Comparison of ENCODE assay signal across 1 cellular context in the genomic region with DNA sequence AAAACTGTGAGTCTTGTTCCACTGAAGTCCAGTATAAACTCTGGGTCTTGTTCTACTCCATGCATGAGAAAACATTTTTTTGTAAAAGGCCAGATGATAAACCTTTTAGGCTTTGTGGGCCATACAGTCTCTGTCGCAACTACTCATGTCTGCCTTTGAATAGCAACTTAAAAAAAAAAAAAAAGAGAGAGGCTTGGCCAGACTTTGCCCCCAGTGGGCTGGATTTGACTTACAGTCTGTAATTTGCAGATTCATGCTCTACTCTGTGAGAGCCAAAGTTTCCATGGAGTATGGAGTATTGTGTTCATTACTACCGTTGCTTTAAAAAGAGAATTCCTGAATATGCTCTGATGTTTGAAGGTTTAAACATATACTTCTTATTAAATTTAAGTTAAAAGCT.
TF ChIP-seq lines count a peak whose summit lies in the region.

No MANE protein-coding gene starts in this region.

TF ChIP-seq in HepG2, 621 proteins besides CTCF, POLR2A, EP300 and RAD21 (continued from another document and continues in another):
- TF ChIP-seq, protein P1, sequence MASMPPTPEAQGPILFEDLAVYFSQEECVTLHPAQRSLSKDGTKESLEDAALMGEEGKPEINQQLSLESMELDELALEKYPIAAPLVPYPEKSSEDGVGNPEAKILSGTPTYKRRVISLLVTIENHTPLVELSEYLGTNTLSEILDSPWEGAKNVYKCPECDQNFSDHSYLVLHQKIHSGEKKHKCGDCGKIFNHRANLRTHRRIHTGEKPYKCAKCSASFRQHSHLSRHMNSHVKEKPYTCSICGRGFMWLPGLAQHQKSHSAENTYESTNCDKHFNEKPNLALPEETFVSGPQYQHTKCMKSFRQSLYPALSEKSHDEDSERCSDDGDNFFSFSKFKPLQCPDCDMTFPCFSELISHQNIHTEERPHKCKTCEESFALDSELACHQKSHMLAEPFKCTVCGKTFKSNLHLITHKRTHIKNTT (CRISPR knock-in tag; IDR thresholded peaks at IDR 0.05): no peak
- TF ChIP-seq, protein P2, sequence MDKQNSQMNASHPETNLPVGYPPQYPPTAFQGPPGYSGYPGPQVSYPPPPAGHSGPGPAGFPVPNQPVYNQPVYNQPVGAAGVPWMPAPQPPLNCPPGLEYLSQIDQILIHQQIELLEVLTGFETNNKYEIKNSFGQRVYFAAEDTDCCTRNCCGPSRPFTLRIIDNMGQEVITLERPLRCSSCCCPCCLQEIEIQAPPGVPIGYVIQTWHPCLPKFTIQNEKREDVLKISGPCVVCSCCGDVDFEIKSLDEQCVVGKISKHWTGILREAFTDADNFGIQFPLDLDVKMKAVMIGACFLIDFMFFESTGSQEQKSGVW (CRISPR knock-in tag; IDR thresholded peaks at IDR 0.05; ENCODE audit: borderline replicate concordance): no peak
- TF ChIP-seq ZFP82 (CRISPR knock-in tag; IDR thresholded peaks at IDR 0.05; ENCODE audit: borderline replicate concordance) (no peak), ZNF460 (CRISPR knock-in tag; IDR thresholded peaks at IDR 0.05; ENCODE audit: borderline replicate concordance) (no peak), HCFC1 (IDR thresholded peaks at IDR 0.05; ENCODE audit: low read depth, low read length) (no peak), KAT2B (IDR thresholded peaks at IDR 0.05; ENCODE audit: borderline replicate concordance, low read depth, low read length) (no peak), TEAD3 (CRISPR knock-in tag; optimal IDR thresholded peaks at IDR 0.05; ENCODE audit: borderline replicate concordance) (peak; percentile 26), ZNF83 (CRISPR knock-in tag; IDR thresholded peaks at IDR 0.05; ENCODE audit: borderline replicate concordance) (no peak), DR1 (CRISPR knock-in tag; IDR thresholded peaks at IDR 0.05) (no peak), ZNF567 (CRISPR knock-in tag; IDR thresholded peaks at IDR 0.05; ENCODE audit: borderline replicate concordance) (no peak), TMF1 (CRISPR knock-in tag; IDR thresholded peaks at IDR 0.05; ENCODE audit: low read depth) (no peak), PHB2 (IDR thresholded peaks at IDR 0.05; ENCODE audit: partially characterized antibody) (no peak), RARA (CRISPR knock-in tag; IDR thresholded peaks at IDR 0.05) (no peak), RBFOX2 (IDR thresholded peaks at IDR 0.05; ENCODE audit: low read depth, low read length) (no peak), RFXANK (CRISPR knock-in tag; IDR thresholded peaks at IDR 0.05) (no peak), HNF4G (IDR thresholded peaks at IDR 0.05; ENCODE audit: borderline replicate concordance, low read depth, low read length) (peak; percentile 82), HNF4G (CRISPR knock-in tag; IDR thresholded peaks at IDR 0.05; ENCODE audit: borderline replicate concordance, low read depth) (no peak; the same call in 1 of the 2 replicates), ZNF121 (CRISPR knock-in tag; IDR thresholded peaks at IDR 0.05) (no peak), NAIF1 (CRISPR knock-in tag; IDR thresholded peaks at IDR 0.05; ENCODE audit: borderline replicate concordance) (no peak), ZNF703 (CRISPR knock-in tag; IDR thresholded peaks at IDR 0.05; ENCODE audit: borderline replicate concordance) (no peak), MED1 (CRISPR knock-in tag; IDR thresholded peaks at IDR 0.05) (0 out of 2 replicates have a peak, but pooled peaks have one; percentile 21), TOPORS (CRISPR knock-in tag; IDR thresholded peaks at IDR 0.05) (no peak), ZNF569 (CRISPR knock-in tag; IDR thresholded peaks at IDR 0.05; ENCODE audit: borderline replicate concordance) (no peak), PHF8 (CRISPR knock-in tag; IDR thresholded peaks at IDR 0.05) (no peak), ZNF446 (CRISPR knock-in tag; IDR thresholded peaks at IDR 0.05) (no peak), ZNF672 (CRISPR knock-in tag; IDR thresholded peaks at IDR 0.05) (no peak), HDAC6 (IDR thresholded peaks at IDR 0.05; ENCODE audit: low read depth, low read length) (no peak), ZNF350 (CRISPR knock-in tag; IDR thresholded peaks at IDR 0.05; ENCODE audit: borderline replicate concordance, low read depth) (no peak), DNMT1 (CRISPR knock-in tag; IDR thresholded peaks at IDR 0.05) (no peak), DMAP1 (CRISPR knock-in tag; IDR thresholded peaks at IDR 0.05) (0 out of 2 replicates have a peak, but pooled peaks have one; percentile 3), CREB1 (IDR thresholded peaks at IDR 0.05) (no peak), CREB1 (CRISPR knock-in tag; IDR thresholded peaks at IDR 0.05) (0 out of 2 replicates have a peak, but pooled peaks have one; percentile 18), ZNF441 (CRISPR knock-in tag; IDR thresholded peaks at IDR 0.05; ENCODE audit: borderline replicate concordance) (peak; percentile 78; the same call in 1 of the 2 replicates), ZNF263 (CRISPR knock-in tag; IDR thresholded peaks at IDR 0.05) (no peak), ZMYM4 (CRISPR knock-in tag; IDR thresholded peaks at IDR 0.05) (peak; percentile 51; the same call in 1 of the 2 replicates), ZNF230 (CRISPR knock-in tag; IDR thresholded peaks at IDR 0.05) (no peak), TP53 (CRISPR knock-in tag; conservative IDR thresholded peaks at IDR 0.05) (no peak)
- TF ChIP-seq, protein P3, sequence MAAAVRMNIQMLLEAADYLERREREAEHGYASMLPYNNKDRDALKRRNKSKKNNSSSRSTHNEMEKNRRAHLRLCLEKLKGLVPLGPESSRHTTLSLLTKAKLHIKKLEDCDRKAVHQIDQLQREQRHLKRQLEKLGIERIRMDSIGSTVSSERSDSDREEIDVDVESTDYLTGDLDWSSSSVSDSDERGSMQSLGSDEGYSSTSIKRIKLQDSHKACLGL (CRISPR knock-in tag; IDR thresholded peaks at IDR 0.05): no peak
- TF ChIP-seq, protein P4, sequence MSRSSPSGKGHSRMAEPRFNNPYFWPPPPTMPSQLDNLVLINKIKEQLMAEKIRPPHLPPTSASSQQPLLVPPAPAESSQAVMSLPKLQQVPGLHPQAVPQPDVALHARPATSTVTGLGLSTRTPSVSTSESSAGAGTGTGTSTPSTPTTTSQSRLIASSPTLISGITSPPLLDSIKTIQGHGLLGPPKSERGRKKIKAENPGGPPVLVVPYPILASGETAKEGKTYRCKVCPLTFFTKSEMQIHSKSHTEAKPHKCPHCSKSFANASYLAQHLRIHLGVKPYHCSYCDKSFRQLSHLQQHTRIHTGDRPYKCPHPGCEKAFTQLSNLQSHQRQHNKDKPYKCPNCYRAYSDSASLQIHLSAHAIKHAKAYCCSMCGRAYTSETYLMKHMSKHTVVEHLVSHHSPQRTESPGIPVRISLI (CRISPR knock-in tag; IDR thresholded peaks at IDR 0.05; ENCODE audit: borderline replicate concordance): peak; percentile 97
- TF ChIP-seq, protein P5, sequence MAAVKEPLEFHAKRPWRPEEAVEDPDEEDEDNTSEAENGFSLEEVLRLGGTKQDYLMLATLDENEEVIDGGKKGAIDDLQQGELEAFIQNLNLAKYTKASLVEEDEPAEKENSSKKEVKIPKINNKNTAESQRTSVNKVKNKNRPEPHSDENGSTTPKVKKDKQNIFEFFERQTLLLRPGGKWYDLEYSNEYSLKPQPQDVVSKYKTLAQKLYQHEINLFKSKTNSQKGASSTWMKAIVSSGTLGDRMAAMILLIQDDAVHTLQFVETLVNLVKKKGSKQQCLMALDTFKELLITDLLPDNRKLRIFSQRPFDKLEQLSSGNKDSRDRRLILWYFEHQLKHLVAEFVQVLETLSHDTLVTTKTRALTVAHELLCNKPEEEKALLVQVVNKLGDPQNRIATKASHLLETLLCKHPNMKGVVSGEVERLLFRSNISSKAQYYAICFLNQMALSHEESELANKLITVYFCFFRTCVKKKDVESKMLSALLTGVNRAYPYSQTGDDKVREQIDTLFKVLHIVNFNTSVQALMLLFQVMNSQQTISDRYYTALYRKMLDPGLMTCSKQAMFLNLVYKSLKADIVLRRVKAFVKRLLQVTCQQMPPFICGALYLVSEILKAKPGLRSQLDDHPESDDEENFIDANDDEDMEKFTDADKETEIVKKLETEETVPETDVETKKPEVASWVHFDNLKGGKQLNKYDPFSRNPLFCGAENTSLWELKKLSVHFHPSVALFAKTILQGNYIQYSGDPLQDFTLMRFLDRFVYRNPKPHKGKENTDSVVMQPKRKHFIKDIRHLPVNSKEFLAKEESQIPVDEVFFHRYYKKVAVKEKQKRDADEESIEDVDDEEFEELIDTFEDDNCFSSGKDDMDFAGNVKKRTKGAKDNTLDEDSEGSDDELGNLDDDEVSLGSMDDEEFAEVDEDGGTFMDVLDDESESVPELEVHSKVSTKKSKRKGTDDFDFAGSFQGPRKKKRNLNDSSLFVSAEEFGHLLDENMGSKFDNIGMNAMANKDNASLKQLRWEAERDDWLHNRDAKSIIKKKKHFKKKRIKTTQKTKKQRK (IDR thresholded peaks at IDR 0.05; ENCODE audit: low read length): no peak
- TF ChIP-seq, protein P6, sequence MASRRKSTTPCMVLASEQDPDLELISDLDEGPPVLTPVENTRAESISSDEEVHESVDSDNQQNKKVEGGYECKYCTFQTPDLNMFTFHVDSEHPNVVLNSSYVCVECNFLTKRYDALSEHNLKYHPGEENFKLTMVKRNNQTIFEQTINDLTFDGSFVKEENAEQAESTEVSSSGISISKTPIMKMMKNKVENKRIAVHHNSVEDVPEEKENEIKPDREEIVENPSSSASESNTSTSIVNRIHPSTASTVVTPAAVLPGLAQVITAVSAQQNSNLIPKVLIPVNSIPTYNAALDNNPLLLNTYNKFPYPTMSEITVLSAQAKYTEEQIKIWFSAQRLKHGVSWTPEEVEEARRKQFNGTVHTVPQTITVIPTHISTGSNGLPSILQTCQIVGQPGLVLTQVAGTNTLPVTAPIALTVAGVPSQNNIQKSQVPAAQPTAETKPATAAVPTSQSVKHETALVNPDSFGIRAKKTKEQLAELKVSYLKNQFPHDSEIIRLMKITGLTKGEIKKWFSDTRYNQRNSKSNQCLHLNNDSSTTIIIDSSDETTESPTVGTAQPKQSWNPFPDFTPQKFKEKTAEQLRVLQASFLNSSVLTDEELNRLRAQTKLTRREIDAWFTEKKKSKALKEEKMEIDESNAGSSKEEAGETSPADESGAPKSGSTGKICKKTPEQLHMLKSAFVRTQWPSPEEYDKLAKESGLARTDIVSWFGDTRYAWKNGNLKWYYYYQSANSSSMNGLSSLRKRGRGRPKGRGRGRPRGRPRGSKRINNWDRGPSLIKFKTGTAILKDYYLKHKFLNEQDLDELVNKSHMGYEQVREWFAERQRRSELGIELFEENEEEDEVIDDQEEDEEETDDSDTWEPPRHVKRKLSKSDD (CRISPR knock-in tag; IDR thresholded peaks at IDR 0.05; ENCODE audit: low read depth): no peak
- TF ChIP-seq, protein P7, sequence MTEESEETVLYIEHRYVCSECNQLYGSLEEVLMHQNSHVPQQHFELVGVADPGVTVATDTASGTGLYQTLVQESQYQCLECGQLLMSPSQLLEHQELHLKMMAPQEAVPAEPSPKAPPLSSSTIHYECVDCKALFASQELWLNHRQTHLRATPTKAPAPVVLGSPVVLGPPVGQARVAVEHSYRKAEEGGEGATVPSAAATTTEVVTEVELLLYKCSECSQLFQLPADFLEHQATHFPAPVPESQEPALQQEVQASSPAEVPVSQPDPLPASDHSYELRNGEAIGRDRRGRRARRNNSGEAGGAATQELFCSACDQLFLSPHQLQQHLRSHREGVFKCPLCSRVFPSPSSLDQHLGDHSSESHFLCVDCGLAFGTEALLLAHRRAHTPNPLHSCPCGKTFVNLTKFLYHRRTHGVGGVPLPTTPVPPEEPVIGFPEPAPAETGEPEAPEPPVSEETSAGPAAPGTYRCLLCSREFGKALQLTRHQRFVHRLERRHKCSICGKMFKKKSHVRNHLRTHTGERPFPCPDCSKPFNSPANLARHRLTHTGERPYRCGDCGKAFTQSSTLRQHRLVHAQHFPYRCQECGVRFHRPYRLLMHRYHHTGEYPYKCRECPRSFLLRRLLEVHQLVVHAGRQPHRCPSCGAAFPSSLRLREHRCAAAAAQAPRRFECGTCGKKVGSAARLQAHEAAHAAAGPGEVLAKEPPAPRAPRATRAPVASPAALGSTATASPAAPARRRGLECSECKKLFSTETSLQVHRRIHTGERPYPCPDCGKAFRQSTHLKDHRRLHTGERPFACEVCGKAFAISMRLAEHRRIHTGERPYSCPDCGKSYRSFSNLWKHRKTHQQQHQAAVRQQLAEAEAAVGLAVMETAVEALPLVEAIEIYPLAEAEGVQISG (CRISPR knock-in tag; IDR thresholded peaks at IDR 0.05): no peak
- TF ChIP-seq, protein P8, sequence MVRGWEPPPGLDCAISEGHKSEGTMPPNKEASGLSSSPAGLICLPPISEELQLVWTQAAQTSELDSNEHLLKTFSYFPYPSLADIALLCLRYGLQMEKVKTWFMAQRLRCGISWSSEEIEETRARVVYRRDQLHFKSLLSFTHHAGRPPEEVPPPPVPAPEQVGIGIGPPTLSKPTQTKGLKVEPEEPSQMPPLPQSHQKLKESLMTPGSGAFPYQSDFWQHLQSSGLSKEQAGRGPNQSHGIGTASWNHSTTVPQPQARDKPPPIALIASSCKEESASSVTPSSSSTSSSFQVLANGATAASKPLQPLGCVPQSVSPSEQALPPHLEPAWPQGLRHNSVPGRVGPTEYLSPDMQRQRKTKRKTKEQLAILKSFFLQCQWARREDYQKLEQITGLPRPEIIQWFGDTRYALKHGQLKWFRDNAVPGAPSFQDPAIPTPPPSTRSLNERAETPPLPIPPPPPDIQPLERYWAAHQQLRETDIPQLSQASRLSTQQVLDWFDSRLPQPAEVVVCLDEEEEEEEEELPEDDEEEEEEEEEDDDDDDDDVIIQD (CRISPR knock-in tag; IDR thresholded peaks at IDR 0.05; ENCODE audit: low read depth): peak; percentile 39; the same call in 1 of the 2 replicates
- TF ChIP-seq, protein P9, sequence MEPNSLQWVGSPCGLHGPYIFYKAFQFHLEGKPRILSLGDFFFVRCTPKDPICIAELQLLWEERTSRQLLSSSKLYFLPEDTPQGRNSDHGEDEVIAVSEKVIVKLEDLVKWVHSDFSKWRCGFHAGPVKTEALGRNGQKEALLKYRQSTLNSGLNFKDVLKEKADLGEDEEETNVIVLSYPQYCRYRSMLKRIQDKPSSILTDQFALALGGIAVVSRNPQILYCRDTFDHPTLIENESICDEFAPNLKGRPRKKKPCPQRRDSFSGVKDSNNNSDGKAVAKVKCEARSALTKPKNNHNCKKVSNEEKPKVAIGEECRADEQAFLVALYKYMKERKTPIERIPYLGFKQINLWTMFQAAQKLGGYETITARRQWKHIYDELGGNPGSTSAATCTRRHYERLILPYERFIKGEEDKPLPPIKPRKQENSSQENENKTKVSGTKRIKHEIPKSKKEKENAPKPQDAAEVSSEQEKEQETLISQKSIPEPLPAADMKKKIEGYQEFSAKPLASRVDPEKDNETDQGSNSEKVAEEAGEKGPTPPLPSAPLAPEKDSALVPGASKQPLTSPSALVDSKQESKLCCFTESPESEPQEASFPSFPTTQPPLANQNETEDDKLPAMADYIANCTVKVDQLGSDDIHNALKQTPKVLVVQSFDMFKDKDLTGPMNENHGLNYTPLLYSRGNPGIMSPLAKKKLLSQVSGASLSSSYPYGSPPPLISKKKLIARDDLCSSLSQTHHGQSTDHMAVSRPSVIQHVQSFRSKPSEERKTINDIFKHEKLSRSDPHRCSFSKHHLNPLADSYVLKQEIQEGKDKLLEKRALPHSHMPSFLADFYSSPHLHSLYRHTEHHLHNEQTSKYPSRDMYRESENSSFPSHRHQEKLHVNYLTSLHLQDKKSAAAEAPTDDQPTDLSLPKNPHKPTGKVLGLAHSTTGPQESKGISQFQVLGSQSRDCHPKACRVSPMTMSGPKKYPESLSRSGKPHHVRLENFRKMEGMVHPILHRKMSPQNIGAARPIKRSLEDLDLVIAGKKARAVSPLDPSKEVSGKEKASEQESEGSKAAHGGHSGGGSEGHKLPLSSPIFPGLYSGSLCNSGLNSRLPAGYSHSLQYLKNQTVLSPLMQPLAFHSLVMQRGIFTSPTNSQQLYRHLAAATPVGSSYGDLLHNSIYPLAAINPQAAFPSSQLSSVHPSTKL (CRISPR knock-in tag; IDR thresholded peaks at IDR 0.05): peak; percentile 61; the same call in 1 of the 2 replicates
